Comparison of ENCODE assay signal across 17 cellular contexts in the genomic region with DNA sequence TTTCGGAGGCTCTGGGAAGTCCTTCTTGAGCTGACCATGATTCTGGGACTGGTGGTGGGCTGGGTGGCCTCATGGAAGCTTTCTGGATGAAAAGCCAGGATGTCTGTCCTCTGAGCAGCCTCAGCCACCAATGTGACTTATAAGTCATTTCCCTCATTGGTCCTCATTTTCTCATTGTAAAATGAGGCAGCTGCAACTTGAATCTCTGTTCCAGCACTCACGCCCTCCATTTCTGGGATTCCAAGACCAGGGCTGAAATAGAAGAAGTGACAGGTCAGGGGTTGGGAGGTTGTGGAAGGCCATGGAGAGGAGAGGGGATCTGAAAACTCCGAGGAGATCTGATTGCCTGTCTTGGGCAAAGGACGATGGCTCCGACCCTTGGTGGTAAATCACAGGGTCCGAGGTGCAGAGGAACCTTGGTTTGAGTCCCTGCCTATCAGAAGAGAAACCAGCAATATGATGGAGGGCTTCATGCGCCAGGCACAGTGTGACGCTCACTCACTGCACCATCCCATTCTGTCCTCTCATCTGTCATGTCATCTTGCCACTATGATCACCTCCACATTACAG.
"Had no signal": no experiment of that assay in that cellular context is flagged by ENCODE, and none has a peak within 500 bp of the region (broad histone marks: within the 10 kb centered on the region; RNA-seq: fewer than 3 reads in every experiment).

No MANE protein-coding gene starts in this region.

- H3K27me3 Mint-ChIP-seq: activated CD8-positive, alpha-beta T cell treated with anti-CD3 and anti-CD28 coated beads for 36 hours had no signal

- H3K36me3 ChIP-seq: neutrophil, spleen had no signal

- H3K9me3 ChIP-seq: neutrophil, testis had no signal

- H3K4me3 Mint-ChIP-seq: activated CD8-positive, alpha-beta T cell treated with anti-CD3 and anti-CD28 coated beads for 36 hours; activated T-helper 1 cell treated with anti-CD3 and anti-CD28 coated beads, Interleukin-12 subunit alpha, Interleukin-12 subunit beta, Interleukin-2, Interleukin-4 antibody, amounts not matched to agents 30 ng/mL and 10 ng/mL and 1 ng/mL, durations not matched to agents 14 hours and 24 hours and 36 hours; immature natural killer cell had no signal

- ATAC-seq: activated CD8-positive, alpha-beta T cell treated with anti-CD3 and anti-CD28 coated beads for 36 hours had no signal

- DNase-seq: activated CD4-positive, alpha-beta T cell treated with anti-CD3 and anti-CD28 coated beads for 1 hour; activated CD8-positive, alpha-beta memory T cell treated with anti-CD3 and anti-CD28 coated beads, Interleukin-2, amount 50 U/mL, for 48 hours; activated CD8-positive, alpha-beta T cell treated with anti-CD3 and anti-CD28 coated beads for 36 hours; activated naive CD4-positive, alpha-beta T cell; central memory CD4-positive, alpha-beta T cell; cortex of kidney; effector CD8-positive, alpha-beta T cell; immature natural killer cell; mesenchymal stem cell; spleen; stimulated activated CD4-positive, alpha-beta T cell treated with anti-CD3 and anti-CD28 coated beads, Interleukin-1b, Interleukin-23, amount 100 ng/mL, for 48 hours; stimulated activated naive CD4-positive, alpha-beta T cell treated with Interleukin-2 at 50 U/mL for 16 hours; T1000; testis had no signal

- H3K9me3 Mint-ChIP-seq: activated CD8-positive, alpha-beta T cell treated with anti-CD3 and anti-CD28 coated beads for 36 hours; immature natural killer cell had no signal

- H3K27ac Mint-ChIP-seq: activated CD8-positive, alpha-beta T cell treated with anti-CD3 and anti-CD28 coated beads for 36 hours; activated T-helper 1 cell treated with anti-CD3 and anti-CD28 coated beads, Interleukin-12 subunit alpha, Interleukin-12 subunit beta, Interleukin-2, Interleukin-4 antibody, amounts not matched to agents 30 ng/mL and 10 ng/mL and 1 ng/mL, durations not matched to agents 14 hours and 24 hours and 36 hours; immature natural killer cell had no signal

- H3K27ac ChIP-seq: epithelial cell of prostate, neutrophil had no signal

- H3K4me3 ChIP-seq: spleen, testis had no signal

- H3K27me3 ChIP-seq: spleen, testis had no signal
